Comparison of ENCODE assay signal across 8 cellular contexts in genomic region chr5:130871346-130872086, GRCh38.
DNase-seq lines count a peak whose midpoint lies in the region; ATAC-seq and TF ChIP-seq lines count a peak whose summit lies in the region.

No MANE protein-coding gene starts in this region.

- H3K4me1 ChIP-seq in Loucy (ENCODE audit: insufficient read depth, low read length, poor library complexity, severe bottlenecking) = no peaks in the 10 kb centered on the region
- H3K4me1 ChIP-seq in sigmoid colon = no peaks in the 10 kb centered on the region

- no peak overlapping the region for H2AFZ ChIP-seq in Loucy (ENCODE audit: low read length)

- no peaks in the 10 kb centered on the region for H3K27me3 ChIP-seq in Loucy (ENCODE audit: insufficient read depth, low read length, poor library complexity, severe bottlenecking)
- no peaks in the 10 kb centered on the region for H3K27me3 ChIP-seq in sigmoid colon
- peaks cover 6% of the 10 kb centered on the region; the same call in 1 of the 2 replicates for H3K27me3 ChIP-seq in MG63

- peak; percentile 0 for DNase-seq in NCI-H2029 (lab: John Stamatoyannopoulos, UW)
- no peak for DNase-seq in NCI-H2029 treated with DMSO at 0.1 percent for 48 hours (lab: John Stamatoyannopoulos, UW)
- DNase-seq in activated CD8-positive, alpha-beta memory T cell treated with anti-CD3 and anti-CD28 coated beads for 1 hour (ENCODE audit: extremely low read depth in 1 of 2, low read depth in 1 of 2) = peak; percentile 2 to 5
- peak; percentile 73 for DNase-seq in fibroblast of the conjunctiva (ENCODE audit: low read depth)
- DNase-seq in sigmoid colon = no peak
- DNase-seq in MG63 = no peak

- no peak for TF ChIP-seq POLR2A in sigmoid colon (IDR thresholded peaks at IDR 0.05)

- no peak overlapping the region for H3K4me3 ChIP-seq in Loucy (ENCODE audit: low read length, poor library complexity, severe bottlenecking)
- no peak overlapping the region for H3K4me3 ChIP-seq in sigmoid colon
- no peak overlapping the region for H3K4me3 ChIP-seq in MG63

- no peaks in the 10 kb centered on the region for H3K79me2 ChIP-seq in Loucy (ENCODE audit: insufficient read depth, low read length)

- intact Hi-C loops in sigmoid colon (cut with DNase I) = no loop called here

- H3F3A ChIP-seq in Loucy (ENCODE audit: low read depth) = no peaks in the 10 kb centered on the region

- TF ChIP-seq EP300 in sigmoid colon (IDR thresholded peaks at IDR 0.05) = no peak

- no peaks in the 10 kb centered on the region for H3K9me2 ChIP-seq in Loucy (replicated peaks; ENCODE audit: low read depth, low read length)

- peak; percentile 81 for ATAC-seq in GM21786 (IDR thresholded peaks at IDR 0.05; ENCODE audit: unreplicated experiment)

- WGBS in sigmoid colon, 2 donors = 65 to 76% methylated on average over 7 of the region's 7 CpGs

- H4K20me1 ChIP-seq in Loucy (ENCODE audit: insufficient read depth, low read length, poor library complexity, severe bottlenecking) = no peaks in the 10 kb centered on the region

- no peak overlapping the region for H3K9ac ChIP-seq in Loucy (ENCODE audit: low read depth, low read length, poor library complexity, severe bottlenecking)

- H3K27ac ChIP-seq in sigmoid colon = no peak overlapping the region

- H3K4me2 ChIP-seq in Loucy (ENCODE audit: low read depth, low read length, poor library complexity, severe bottlenecking) = no peak overlapping the region

- H3K9me3 ChIP-seq in Loucy (ENCODE audit: insufficient read depth, low read depth, low read length) (no peaks in the 10 kb centered on the region), sigmoid colon (no peaks in the 10 kb centered on the region), MG63 (peaks cover 2% of the 10 kb centered on the region; the same call in 1 of the 2 replicates)

- H3K36me3 ChIP-seq in Loucy (ENCODE audit: insufficient read depth, low read length) = no peaks in the 10 kb centered on the region
- H3K36me3 ChIP-seq in sigmoid colon = no peaks in the 10 kb centered on the region
- H3K36me3 ChIP-seq in MG63 = no peaks in the 10 kb centered on the region

- TF ChIP-seq CTCF in Loucy (conservative IDR thresholded peaks at IDR 0.05; ENCODE audit: low read length) = peak; percentile 54
- peak in 3 of 4 experiments; percentile 26 to 39 (median 38) for TF ChIP-seq CTCF in sigmoid colon (IDR thresholded peaks at IDR 0.05)

Comparison
In these comparisons a context has a peak if more than half of its experiments do, and no peak if none do; other contexts are left out.
1. DNase-seq: peak in NCI-H2029 (single experiment), activated CD8-positive, alpha-beta memory T cell treated with anti-CD3 and anti-CD28 coated beads for 1 hour (2 of 2) and fibroblast of the conjunctiva (single experiment); none in NCI-H2029 treated with DMSO at 0.1 percent for 48 hours (single experiment), sigmoid colon (single experiment) and MG63 (single experiment).